Comparison of ENCODE assay signal across 14 cellular contexts in the genomic region with DNA sequence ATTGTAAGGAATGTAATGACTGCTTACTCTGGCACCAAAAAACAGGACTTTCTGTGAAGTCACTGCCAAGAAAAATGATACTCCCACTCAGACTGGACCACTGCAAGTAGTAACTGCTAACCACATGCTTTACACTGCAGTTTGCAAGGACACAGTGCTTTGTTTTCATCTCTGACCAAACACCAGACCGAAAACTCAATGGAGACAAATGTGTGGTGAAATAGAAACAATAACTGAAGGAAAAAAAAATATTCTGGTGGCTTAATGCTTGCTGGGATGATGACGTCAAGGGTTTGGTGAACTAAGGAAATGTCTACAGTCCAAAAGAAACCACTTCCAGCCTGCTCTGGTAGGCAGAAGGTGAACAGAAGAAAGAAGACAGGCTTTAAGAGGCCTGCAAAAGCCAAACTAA. TPM values are rescaled to one million over a fixed set of nuclear protein-coding genes. Genes with fewer than 3 reads are reported as not detected.
A peak's percentile ranks its signal among the peaks of the same experiment; 100 is the strongest.
DNase-seq lines count a peak whose midpoint lies in the region; ATAC-seq, FAIRE-seq and TF ChIP-seq lines count a peak whose summit lies in the region.
"Had no signal": no experiment of that assay in that cellular context is flagged by ENCODE, and none has a peak within 500 bp of the region (broad histone marks: within the 10 kb centered on the region; RNA-seq: fewer than 3 reads in every experiment).

No MANE protein-coding gene starts in this region.

- H3K36me3 ChIP-seq in breast epithelium, result no peaks in the 10 kb centered on the region
- no peaks in the 10 kb centered on the region for H3K36me3 ChIP-seq in astrocyte (ENCODE audit: insufficient read depth, low read length)
- H3K36me3 ChIP-seq in A673 (ENCODE audit: insufficient read depth, low read length, poor library complexity, severe bottlenecking), result no peaks in the 10 kb centered on the region

- H3K9me3 ChIP-seq in breast epithelium (no peaks in the 10 kb centered on the region), astrocyte (ENCODE audit: insufficient read depth, low read depth, low read length) (no peaks in the 10 kb centered on the region), A673 (ENCODE audit: low read depth, low read length, poor library complexity, severe bottlenecking) (no peaks in the 10 kb centered on the region)

- peak overlapping the region; percentile 50 for H3K4me2 ChIP-seq in astrocyte (ENCODE audit: low read length)

- H3K36me3 Mint-ChIP-seq in MCF 10A (ENCODE audit: insufficient read depth, unreplicated experiment) (no peaks in the 10 kb centered on the region), astrocyte (ENCODE audit: low read depth, unreplicated experiment) (peaks cover 3% of the 10 kb centered on the region)
- H3K36me3 Mint-ChIP-seq: natural killer cell treated with Interleukin-12 subunit alpha and Interleukin-12 subunit beta and Interleukin-15 and Interleukin-18, amount 100 ng/mL, for 72 hours had no signal

- H3K4me3 ChIP-seq in breast epithelium (no peak overlapping the region), astrocyte (ENCODE audit: insufficient read depth, low read depth, low read length) (no peak overlapping the region), A673 (ENCODE audit: low read depth, low read length, poor library complexity, severe bottlenecking) (no peak overlapping the region)

- H3K27me3 Mint-ChIP-seq in MCF 10A (ENCODE audit: insufficient read depth, unreplicated experiment) (peaks cover 59% of the 10 kb centered on the region), astrocyte (ENCODE audit: low read depth, unreplicated experiment) (no peaks in the 10 kb centered on the region)

- TF ChIP-seq CTCF in MCF 10A (IDR thresholded peaks at IDR 0.05; ENCODE audit: unreplicated experiment) (no peak), breast epithelium (IDR thresholded peaks at IDR 0.05) (no peak), astrocyte (IDR thresholded peaks at IDR 0.05; ENCODE audit: insufficient read depth, low read depth, low read length) (no peak), A673 (conservative IDR thresholded peaks at IDR 0.05; ENCODE audit: low read depth, low read length) (no peak)

- H3K4me1 Mint-ChIP-seq in MCF 10A (ENCODE audit: insufficient read depth, unreplicated experiment), result peaks cover 7% of the 10 kb centered on the region
- peaks cover 14% of the 10 kb centered on the region for H3K4me1 Mint-ChIP-seq in astrocyte (ENCODE audit: low read depth, unreplicated experiment)

- BruUV-seq in MCF 10A (replicated peaks; lab: Mats Ljungman, UMichigan) (no TSS peak), A673 (replicated peaks; lab: Mats Ljungman, UMichigan) (no TSS peak)

- ATAC-seq in HG03378 (IDR thresholded peaks at IDR 0.05; ENCODE audit: unreplicated experiment), result no peak
- ATAC-seq: natural killer cell treated with Interleukin-12 subunit alpha and Interleukin-12 subunit beta and Interleukin-15 and Interleukin-18, amount 100 ng/mL, for 72 hours had no signal

- CTCF ChIA-PET in MCF 10A (lab: Yijun Ruan, JAX), result no interaction called here
- CTCF ChIA-PET in A673 (lab: Charles Lee), result no interaction called here

- H2AFZ ChIP-seq in astrocyte (ENCODE audit: low read depth, low read length), result no peak overlapping the region

- TF ChIP-seq POLR2A in breast epithelium (IDR thresholded peaks at IDR 0.05), result no peak

- H4K20me1 ChIP-seq in astrocyte (ENCODE audit: insufficient read depth, low read length), result peaks cover 8% of the 10 kb centered on the region

- intact Hi-C loops in MCF 10A (cut with micrococcal nuclease) (no loop called here), breast epithelium (cut with DNase I; ENCODE audit: low total_unique reads) (no loop called here), A673 (cut with micrococcal nuclease; ENCODE audit: unreplicated experiment) (no loop called here)

- H3K9ac ChIP-seq in astrocyte (ENCODE audit: low read length), result no peak overlapping the region

- H3K27ac ChIP-seq in breast epithelium (no peak overlapping the region), astrocyte (ENCODE audit: low read depth, low read length) (no peak overlapping the region), A673 (ENCODE audit: low read depth, low read length, poor library complexity, severe bottlenecking) (no peak overlapping the region)

- H3K4me3 Mint-ChIP-seq in MCF 10A (ENCODE audit: unreplicated experiment) (no peak overlapping the region), astrocyte (ENCODE audit: unreplicated experiment) (no peak overlapping the region)
- H3K4me3 Mint-ChIP-seq: natural killer cell treated with Interleukin-12 subunit alpha and Interleukin-12 subunit beta and Interleukin-15 and Interleukin-18, amount 100 ng/mL, for 72 hours had no signal

- H3K79me2 ChIP-seq in astrocyte (ENCODE audit: insufficient read depth, low read length), result no peaks in the 10 kb centered on the region

- H3K27ac Mint-ChIP-seq in MCF 10A (ENCODE audit: low read depth, unreplicated experiment), result no peak overlapping the region
- H3K27ac Mint-ChIP-seq in astrocyte (ENCODE audit: unreplicated experiment), result peak overlapping the region; percentile 72
- H3K27ac Mint-ChIP-seq: natural killer cell treated with Interleukin-12 subunit alpha and Interleukin-12 subunit beta and Interleukin-15 and Interleukin-18, amount 100 ng/mL, for 72 hours had no signal

- H3K4me1 ChIP-seq in breast epithelium (no peaks in the 10 kb centered on the region), astrocyte (ENCODE audit: insufficient read depth, low read length) (peaks cover 2% of the 10 kb centered on the region), A673 (ENCODE audit: insufficient read depth, low read length, poor library complexity, severe bottlenecking) (no peaks in the 10 kb centered on the region)

- FAIRE-seq in astrocyte (lab: Jason Lieb, UNC), result peak; percentile 87
- no peak for FAIRE-seq in urothelium cell line (lab: Jason Lieb, UNC)
- FAIRE-seq: HTR-8/SVneo had no signal

- POLR2A ChIA-PET in MCF 10A (lab: Yijun Ruan, JAX) (no interaction called here), A673 (lab: Charles Lee; ENCODE audit: low non-redundant PET) (no interaction called here)

- DNase-seq in MCF 10A (ENCODE audit: unreplicated experiment) (peak; percentile 44), breast epithelium (ENCODE audit: low spot score in 2 of 2) (no peak), astrocyte (ENCODE audit: low read depth) (peak; percentile 95), kidney tubule cell (ENCODE audit: low spot score) (peak; percentile 40), urothelium cell line (ENCODE audit: low spot score) (peak; percentile 0), EL (no peak), A673 (ENCODE audit: low spot score) (no peak)
- DNase-seq: amniotic stem cell; NCI-H1694 treated with DMSO at 0.1 percent for 48 hours; NCI-H82; stimulated activated CD4-positive, alpha-beta T cell treated with anti-CD3 and anti-CD28 coated beads, Interleukin-1b, Interleukin-23, amount 100 ng/mL, for 48 hours had no signal

- H3K9me3 Mint-ChIP-seq in MCF 10A (ENCODE audit: unreplicated experiment) (no peaks in the 10 kb centered on the region), astrocyte (ENCODE audit: unreplicated experiment) (no peaks in the 10 kb centered on the region)
- H3K9me3 Mint-ChIP-seq: natural killer cell treated with Interleukin-12 subunit alpha and Interleukin-12 subunit beta and Interleukin-15 and Interleukin-18, amount 100 ng/mL, for 72 hours had no signal

- peaks cover 0 to 39% of the 10 kb centered on the region in 2 donors for H3K27me3 ChIP-seq in breast epithelium
- H3K27me3 ChIP-seq in astrocyte (ENCODE audit: insufficient read depth, low read length), result no peaks in the 10 kb centered on the region
- H3K27me3 ChIP-seq in A673 (replicated peaks; ENCODE audit: insufficient read depth, low read depth, low read length, poor library complexity), result no peaks in the 10 kb centered on the region

RNA-seq across cellular contexts. Expression of a gene that starts 13.2 kb away (rescaled TPM):
- total RNA-seq in MCF 10A (2022) (1.4 and 1.9 TPM in 2 replicates), breast epithelium (1 to 10 TPM; 4.5 to 7.7 (median 5.2) TPM), astrocyte (71.9 and 86.4 TPM in 2 replicates), A673 (2021) (17.8 and 19.4 TPM in 2 replicates)
- total RNA-seq: natural killer cell treated with Interleukin-12 subunit alpha and Interleukin-12 subunit beta and Interleukin-15 and Interleukin-18, amount 100 ng/mL, for 72 hours had no signal

Comparison
In these comparisons a context has a peak if more than half of its experiments do, and no peak if none do; other contexts are left out.
1. DNase-seq: peak in MCF 10A (single experiment), astrocyte (single experiment), kidney tubule cell (single experiment) and urothelium cell line (single experiment); none in breast epithelium (0 of 2), EL (single experiment) and A673 (single experiment).